In the genomic region with DNA sequence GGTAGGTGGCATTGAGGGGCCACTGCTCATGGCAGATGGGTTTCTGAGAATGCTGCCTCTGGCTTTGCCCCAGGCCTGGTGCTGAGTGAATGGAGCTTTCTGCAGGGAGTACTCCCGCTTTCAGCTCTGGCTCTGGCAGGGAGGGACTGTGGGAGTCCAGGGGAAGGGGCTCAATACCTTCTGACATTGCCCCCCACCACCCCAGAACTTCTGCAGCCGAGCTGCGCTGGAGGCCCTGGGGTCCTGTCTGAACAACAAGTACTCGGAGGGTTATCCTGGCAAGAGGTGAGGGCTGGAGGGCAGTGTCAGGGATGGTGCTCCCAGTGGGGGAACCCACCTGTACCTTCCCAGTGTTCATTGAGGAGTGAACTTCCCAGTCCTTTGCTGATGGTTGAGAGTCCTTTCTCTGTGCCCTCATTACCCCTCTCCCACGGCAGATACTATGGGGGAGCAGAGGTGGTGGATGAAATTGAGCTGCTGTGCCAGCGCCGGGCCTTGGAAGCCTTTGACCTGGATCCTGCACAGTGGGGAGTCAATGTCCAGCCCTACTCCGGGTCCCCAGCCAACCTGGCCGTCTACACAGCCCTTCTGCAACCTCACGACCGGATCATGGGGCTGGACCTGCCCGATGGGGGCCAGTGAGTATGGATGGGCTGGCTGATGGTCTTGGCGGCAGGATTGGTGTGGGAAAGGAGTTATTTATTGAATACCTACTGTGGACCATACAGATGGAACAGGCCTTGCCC, we compare ENCODE assay signal across 10 cellular contexts. TPM values are rescaled to one million over a fixed set of nuclear protein-coding genes. Genes with fewer than 3 reads are reported as not detected.
A peak's percentile ranks its signal among the peaks of the same experiment; 100 is the strongest.
DNase-seq lines count a peak whose midpoint lies in the region; ATAC-seq and TF ChIP-seq lines count a peak whose summit lies in the region.
"Had no signal": no experiment of that assay in that cellular context is flagged by ENCODE, and none has a peak within 500 bp of the region (broad histone marks: within the 10 kb centered on the region; RNA-seq: fewer than 3 reads in every experiment).

No MANE protein-coding gene starts in this region.

- peaks cover 4% of the 10 kb centered on the region for H4K20me1 ChIP-seq in H9 (ENCODE audit: control insufficient read depth, insufficient read depth, insufficient read length)

- no peak overlapping the region for H2BK5ac ChIP-seq in H9 (ENCODE audit: insufficient read length, low read length)

- no peak overlapping the region for H4K8ac ChIP-seq in H9 (replicated peaks; ENCODE audit: insufficient read length, low read depth, low read length)

- H3K4me3 Mint-ChIP-seq in H9, result peak overlapping the region; percentile 98 to 99
- H3K4me3 Mint-ChIP-seq in activated CD8-positive, alpha-beta T cell treated with anti-CD3 and anti-CD28 coated beads, Interleukin-2, amount 10 ng/mL, durations not matched to agents 7 days and 5 days, result peak overlapping the region; percentile 98

- H4K91ac ChIP-seq in H9 (ENCODE audit: insufficient read length, low read depth, low read length), result no peak overlapping the region

- TF ChIP-seq EP300 in sigmoid colon (IDR thresholded peaks at IDR 0.05), result no peak

- H3K9ac ChIP-seq in H9 (ENCODE audit: extremely low read depth, insufficient read length, low read length), result peak overlapping the region; percentile 97

- peaks cover 19% of the 10 kb centered on the region for H3K23me2 ChIP-seq in H9 (ENCODE audit: insufficient read length, low read depth, low read length, poor library complexity, severe bottlenecking)

- H3K27ac ChIP-seq in AG04450 (ENCODE audit: low read depth, low read length) (no peak overlapping the region), H9 (ENCODE audit: insufficient read length, low read depth, low read length) (no peak overlapping the region), sigmoid colon (no peak overlapping the region)

- DNase-seq in AG04450 (ENCODE audit: low read depth, low spot score), result no peak
- no peak for DNase-seq in H9
- no peak for DNase-seq in activated CD8-positive, alpha-beta T cell treated with anti-CD3 and anti-CD28 coated beads, Interleukin-2, amount 10 ng/mL, durations not matched to agents 7 days and 5 days
- DNase-seq in left lobe of liver (ENCODE audit: low spot score), result peak; percentile 86
- no peak for DNase-seq in NCI-H1417 (lab: John Stamatoyannopoulos, UW)
- no peak for DNase-seq in sigmoid colon
- DNase-seq in GDM1 (lab: John Stamatoyannopoulos, UW), result no peak
- DNase-seq: erythroblast, NCI-H774 had no signal

- H3K23ac ChIP-seq in H9 (ENCODE audit: insufficient read length, low read depth, low read length), result no peak overlapping the region

- peaks cover 5% of the 10 kb centered on the region for H3K79me1 ChIP-seq in H9 (ENCODE audit: insufficient read depth, low read depth, low read length, poor library complexity, severe bottlenecking)

- no peaks in the 10 kb centered on the region for H3K9me3 ChIP-seq in AG04450 (ENCODE audit: control insufficient read depth, insufficient read depth, low read length)
- H3K9me3 ChIP-seq in H9 (ENCODE audit: control insufficient read depth, low read depth, low read length), result no peaks in the 10 kb centered on the region
- no peaks in the 10 kb centered on the region for H3K9me3 ChIP-seq in sigmoid colon

- H3K4me1 Mint-ChIP-seq in H9, result peaks cover 40 to 51% of the 10 kb centered on the region in 2 experiments
- peaks cover 65% of the 10 kb centered on the region for H3K4me1 Mint-ChIP-seq in activated CD8-positive, alpha-beta T cell treated with anti-CD3 and anti-CD28 coated beads, Interleukin-2, amount 10 ng/mL, durations not matched to agents 7 days and 5 days (ENCODE audit: low read depth)

- no peak overlapping the region for H2AFZ ChIP-seq in H9 (ENCODE audit: low read length)

- H3K79me2 ChIP-seq in H9 (ENCODE audit: insufficient read depth, low read length), result peaks cover 5% of the 10 kb centered on the region; the same call in 1 of the 2 replicates

- POLR2A ChIA-PET in AG04450 (lab: Yijun Ruan, JAX), result interaction anchor here (2.1 to 2.6 kb wide), 3 partner anchors 8 to 120 kb away, joined by 10 to 58 read pairs (median 24); a partner anchor contains a TSS
- POLR2A ChIA-PET in activated CD8-positive, alpha-beta T cell treated with anti-CD3 and anti-CD28 coated beads, Interleukin-2, amount 10 ng/mL, durations not matched to agents 7 days and 5 days (lab: Charles Lee), result no interaction called here

- no peak overlapping the region for H3K18ac ChIP-seq in H9 (ENCODE audit: insufficient read length, low read depth, low read length)

- no peaks in the 10 kb centered on the region for H3K27me3 ChIP-seq in AG04450 (ENCODE audit: control insufficient read depth, insufficient read depth, low read length)
- H3K27me3 ChIP-seq in H9 (ENCODE audit: insufficient read depth, low read length), result peaks cover 6% of the 10 kb centered on the region; the same call in 1 of the 2 replicates
- H3K27me3 ChIP-seq in sigmoid colon, result peaks cover 10 to 30% (median 23%) of the 10 kb centered on the region in 3 donors

- H2BK120ac ChIP-seq in H9 (ENCODE audit: low read depth, low read length, poor library complexity, severe bottlenecking), result no peak overlapping the region

- no peak overlapping the region for H4K5ac ChIP-seq in H9 (ENCODE audit: insufficient read length, low read depth, low read length)

- TF ChIP-seq CTCF in AG04450 (IDR thresholded peaks at IDR 0.05; ENCODE audit: low read depth, low read length) (no peak), H9 (conservative IDR thresholded peaks at IDR 0.05) (no peak), sigmoid colon (IDR thresholded peaks at IDR 0.05) (no peak)

- H3K4ac ChIP-seq in H9 (ENCODE audit: low read depth, low read length), result no peak overlapping the region

- ATAC-seq in activated CD8-positive, alpha-beta T cell treated with anti-CD3 and anti-CD28 coated beads, Interleukin-2, amount 10 ng/mL, durations not matched to agents 7 days and 5 days, result no peak
- ATAC-seq in left lobe of liver (peak; percentile 50), GM21528 (IDR thresholded peaks at IDR 0.05; ENCODE audit: low FRiP score, unreplicated experiment) (no peak)

- H3K36me3 ChIP-seq in sigmoid colon, result peaks cover 4 to 39% (median 20%) of the 10 kb centered on the region in 4 donors

- H2BK20ac ChIP-seq in H9 (ENCODE audit: low read depth, low read length, poor library complexity, severe bottlenecking), result no peak overlapping the region

- no CpG with 5 or more reads among the region's 13 CpGs for WGBS in H9 (ENCODE audit: extremely low coverage, insufficient read length, low lambda C conversion rate)
- WGBS in sigmoid colon, 2 donors, result 94 to 95% methylated on average over 13 of the region's 13 CpGs

- no peak overlapping the region for H3K4me2 ChIP-seq in H9 (ENCODE audit: insufficient read depth, insufficient read length, low read length)

- intact Hi-C loops in sigmoid colon (cut with DNase I), result no loop called here

- H3T11ph ChIP-seq in H9 (ENCODE audit: low read length), result no peak overlapping the region

- no peak for TF ChIP-seq POLR2A in sigmoid colon (IDR thresholded peaks at IDR 0.05)

- peak overlapping the region; percentile 87 for H3K4me3 ChIP-seq in AG04450 (ENCODE audit: low read depth, low read length)
- no peak overlapping the region for H3K4me3 ChIP-seq in sigmoid colon

- H3K4me1 ChIP-seq in H9 (ENCODE audit: insufficient read depth, low read length) (no peaks in the 10 kb centered on the region; the same call in 1 of the 2 replicates), sigmoid colon (peaks cover 0 to 27% (median 18%) of the 10 kb centered on the region in 4 donors)

- peaks cover 36% of the 10 kb centered on the region for H3K27me3 Mint-ChIP-seq in H9 (ENCODE audit: low read depth)
- H3K27me3 Mint-ChIP-seq in activated CD8-positive, alpha-beta T cell treated with anti-CD3 and anti-CD28 coated beads, Interleukin-2, amount 10 ng/mL, durations not matched to agents 7 days and 5 days (ENCODE audit: low read depth), result peaks cover 9% of the 10 kb centered on the region

- H3K27ac Mint-ChIP-seq in H9, result peak overlapping the region in 1 of 3 experiments; percentile 82; a peak in 1 of 7 replicates
- H3K27ac Mint-ChIP-seq in activated CD8-positive, alpha-beta T cell treated with anti-CD3 and anti-CD28 coated beads, Interleukin-2, amount 10 ng/mL, durations not matched to agents 7 days and 5 days, result no peak overlapping the region

- peaks cover 45 to 52% (median 47%) of the 10 kb centered on the region in 3 experiments for H3K36me3 Mint-ChIP-seq in H9 (ENCODE audit: insufficient read depth in 1 of 3, low read depth in 3 of 3)
- H3K36me3 Mint-ChIP-seq in activated CD8-positive, alpha-beta T cell treated with anti-CD3 and anti-CD28 coated beads, Interleukin-2, amount 10 ng/mL, durations not matched to agents 7 days and 5 days (ENCODE audit: low read depth), result peaks cover 60% of the 10 kb centered on the region

- CTCF ChIA-PET in AG04450 (lab: Charles Lee), result interaction anchor here (0.9 to 4.8 kb wide), 6 partner anchors 8 to 222 kb away, joined by 3 to 46 read pairs (median 30); no protein-coding TSS in a partner anchor
- CTCF ChIA-PET in activated CD8-positive, alpha-beta T cell treated with anti-CD3 and anti-CD28 coated beads, Interleukin-2, amount 10 ng/mL, durations not matched to agents 7 days and 5 days (lab: Charles Lee), result interaction anchor here (10.1 to 13.5 kb wide), 2 partner anchors 10 to 17 kb away, joined by 167 to 389 read pairs; a partner anchor contains a TSS

- no peak overlapping the region for H3K14ac ChIP-seq in H9 (ENCODE audit: insufficient read depth, low read length)

- H3K9me3 Mint-ChIP-seq in H9, result no peaks in the 10 kb centered on the region; a peak in 1 of 5 replicates
- H3K9me3 Mint-ChIP-seq in activated CD8-positive, alpha-beta T cell treated with anti-CD3 and anti-CD28 coated beads, Interleukin-2, amount 10 ng/mL, durations not matched to agents 7 days and 5 days (ENCODE audit: insufficient read depth), result no peaks in the 10 kb centered on the region

- no peak overlapping the region for H3K56ac ChIP-seq in H9 (ENCODE audit: insufficient read length, low read depth, low read length)

- H2BK12ac ChIP-seq in H9 (ENCODE audit: insufficient read length, low read depth, low read length), result no peak overlapping the region

- H2BK15ac ChIP-seq in H9 (ENCODE audit: low read depth, low read length), result no peak overlapping the region

- no peak overlapping the region for H2AK5ac ChIP-seq in H9 (ENCODE audit: insufficient read length, low read length)

RNA-seq across cellular contexts. Expression of a gene that starts 1.9 kb away (rescaled TPM):
- polyA plus RNA-seq in AG04450 (2011; rRNA removed) (266 and 314 TPM in 2 replicates), sigmoid colon (100 to 1,000 TPM in 1 of 3 donors, 10 to 100 TPM in 2; 26.6 to 100 (median 29.4) TPM)
- 213 and 339 TPM in 2 replicates for polyA minus RNA-seq in AG04450 (2011; rRNA and poly(A)+ RNA removed)
- total RNA-seq in H9 (2021) (257 and 260 TPM in 2 replicates), left lobe of liver (242 TPM), sigmoid colon (10 to 100 TPM; 24.6 to 52.2 (median 34.5) TPM)
- 100 to 1,000 TPM; 194 to 208 TPM for total RNA-seq in activated CD8-positive, alpha-beta T cell treated with anti-CD3 and anti-CD28 coated beads, Interleukin-2, amount 10 ng/mL, durations not matched to agents 7 days and 5 days

RNA-seq across cellular contexts. Expression of a gene that starts 14.9 kb away (rescaled TPM):
- 0.79 and 1.0 TPM in 2 replicates for polyA plus RNA-seq in AG04450 (2011; rRNA removed)
- 0.61 and 1.4 TPM in 2 replicates for polyA minus RNA-seq in AG04450 (2011; rRNA and poly(A)+ RNA removed)
- 2.1 and 2.8 TPM in 2 replicates for total RNA-seq in H9 (2021)
- under 1 TPM; 0.39 to 0.40 TPM for total RNA-seq in activated CD8-positive, alpha-beta T cell treated with anti-CD3 and anti-CD28 coated beads, Interleukin-2, amount 10 ng/mL, durations not matched to agents 7 days and 5 days
- 0.13 TPM for total RNA-seq in left lobe of liver
- total RNA-seq in sigmoid colon, result not detected
- under 1 TPM in 1 of 3 donors, not detected in 2; 0.13 TPM for polyA plus RNA-seq in sigmoid colon

RNA-seq across cellular contexts. Expression of a gene that starts 19.5 kb away (rescaled TPM):
- polyA plus RNA-seq in AG04450 (2011; rRNA removed), result 0.25 and 0.65 TPM in 2 replicates
- 0.60 and 1.6 TPM in 2 replicates for polyA minus RNA-seq in AG04450 (2011; rRNA and poly(A)+ RNA removed)
- 2.0 and 2.8 TPM in 2 replicates for total RNA-seq in H9 (2021)
- total RNA-seq in activated CD8-positive, alpha-beta T cell treated with anti-CD3 and anti-CD28 coated beads, Interleukin-2, amount 10 ng/mL, durations not matched to agents 7 days and 5 days, result 1 to 10 TPM; 7.5 to 9.9 TPM
- total RNA-seq in left lobe of liver, result 2.3 TPM
- 1 to 10 TPM in 3 of 4 donors, under 1 TPM in 1; 0.41 to 2.8 (median 1.8) TPM for total RNA-seq in sigmoid colon
- polyA plus RNA-seq in sigmoid colon, result 1 to 10 TPM; 1.2 to 4.6 (median 1.8) TPM
